Comparison of ENCODE assay signal across 8 cellular contexts in genomic region chr2:71333619-71334018, GRCh38. TPM values are rescaled to one million over a fixed set of nuclear protein-coding genes. Genes with fewer than 3 reads are reported as not detected.
DNase-seq lines count a peak whose midpoint lies in the region; ATAC-seq and TF ChIP-seq lines count a peak whose summit lies in the region.

No MANE protein-coding gene starts in this region.

- CTCF ChIA-PET in CD4-positive, alpha-beta T cell (lab: Charles Lee), result interaction anchor here (1.4 kb wide), 1 partner anchor 34 kb away, joined by 3 read pairs; no protein-coding TSS in a partner anchor

- no peak for ATAC-seq in CD4-positive, alpha-beta T cell (ENCODE audit: poor library complexity)
- ATAC-seq in HG03565 (IDR thresholded peaks at IDR 0.05; ENCODE audit: unreplicated experiment), result no peak
- no peak for ATAC-seq in GM18517 (IDR thresholded peaks at IDR 0.05; ENCODE audit: unreplicated experiment)

- intact Hi-C loops in CD4-positive, alpha-beta T cell (cut with DNase I, micrococcal nuclease), result loop anchor here (5.0 kb wide), 5 partner anchors 74 to 336 kb away; partner anchors contain the start of genes MCEE (in 1 of the 2) and MPHOSPH10 (in 1 of the 2)

- no peak overlapping the region for H3K27ac ChIP-seq in CD4-positive, alpha-beta T cell (ENCODE audit: low read depth, low read length)
- no peak overlapping the region for H3K27ac ChIP-seq in coronary artery

- peaks cover 10% of the 10 kb centered on the region for H3K27me3 Mint-ChIP-seq in CD4-positive, alpha-beta T cell
- H3K27me3 Mint-ChIP-seq in nephron progenitor cell (ENCODE audit: low read depth, poor library complexity), result peaks cover 3% of the 10 kb centered on the region

- H3K4me3 ChIP-seq in LNCaP clone FGC (ENCODE audit: low read depth, low read length) (peak overlapping the region; percentile 77), coronary artery (peak overlapping the region; percentile 98)

- no peaks in the 10 kb centered on the region for H3K27me3 ChIP-seq in CD4-positive, alpha-beta T cell (ENCODE audit: control insufficient read depth, insufficient read depth, low read length)

- TF ChIP-seq CTCF in CD4-positive, alpha-beta T cell (IDR thresholded peaks at IDR 0.05), result no peak
- no peak for TF ChIP-seq CTCF in LNCaP clone FGC (IDR thresholded peaks at IDR 0.05; ENCODE audit: control insufficient read depth, extremely low read depth, insufficient read depth)
- no peak for TF ChIP-seq CTCF in coronary artery (IDR thresholded peaks at IDR 0.05)
- TF ChIP-seq CTCF in nephron progenitor cell (IDR thresholded peaks at IDR 0.05), result no peak

- no peak for DNase-seq in CD4-positive, alpha-beta T cell
- DNase-seq in LNCaP clone FGC (ENCODE audit: low read depth) (no peak), coronary artery (ENCODE audit: low spot score) (no peak), nephron progenitor cell (no peak), globus pallidus (ENCODE audit: low spot score) (no peak), HK-2 (ENCODE audit: unreplicated experiment) (no peak)

- H3K36me3 Mint-ChIP-seq in CD4-positive, alpha-beta T cell (ENCODE audit: low read depth), result peaks cover 48% of the 10 kb centered on the region
- H3K36me3 Mint-ChIP-seq in nephron progenitor cell (ENCODE audit: low read depth), result peaks cover 42% of the 10 kb centered on the region

- no peaks in the 10 kb centered on the region for H3K9me3 ChIP-seq in CD4-positive, alpha-beta T cell (ENCODE audit: control insufficient read depth, low read length)

- H3K27ac Mint-ChIP-seq in CD4-positive, alpha-beta T cell, result peak overlapping the region; percentile 99
- peak overlapping the region; percentile 2 for H3K27ac Mint-ChIP-seq in nephron progenitor cell

- POLR2A ChIA-PET in CD4-positive, alpha-beta T cell (lab: Charles Lee), result interaction anchor here (1.1 to 3.2 kb wide), 4 partner anchors 11 to 203 kb away, joined by 3 to 49 read pairs (median 26); partner anchors contain the start of genes MCEE, MPHOSPH10 and PAIP2B

- peak overlapping the region; percentile 100 for H3K4me3 Mint-ChIP-seq in CD4-positive, alpha-beta T cell
- H3K4me3 Mint-ChIP-seq in nephron progenitor cell, result peak overlapping the region; percentile 99

- no peaks in the 10 kb centered on the region for H3K9me3 Mint-ChIP-seq in CD4-positive, alpha-beta T cell
- H3K9me3 Mint-ChIP-seq in nephron progenitor cell, result no peaks in the 10 kb centered on the region

- peaks cover 73% of the 10 kb centered on the region for H3K4me1 Mint-ChIP-seq in CD4-positive, alpha-beta T cell (ENCODE audit: low read depth)
- peaks cover 48% of the 10 kb centered on the region for H3K4me1 Mint-ChIP-seq in nephron progenitor cell

RNA-seq across cellular contexts. Expression of gene ZNF638, which starts 2.0 kb away (rescaled TPM):
- 10 to 100 TPM; 77.8 to 86.4 TPM for total RNA-seq in CD4-positive, alpha-beta T cell
